Comparison of ENCODE assay signal across 31 cellular contexts in genomic region chr4:8578717-8579116, GRCh38. TPM values are rescaled to one million over a fixed set of nuclear protein-coding genes. Genes with fewer than 3 reads are reported as not detected.
"Had no signal": no experiment of that assay in that cellular context is flagged by ENCODE, and none has a peak within 500 bp of the region (broad histone marks: within the 10 kb centered on the region; RNA-seq: fewer than 3 reads in every experiment).

No MANE protein-coding gene starts in this region.

- H3K27ac ChIP-seq: coronary artery, esophagus squamous epithelium, neutrophil, parathyroid adenoma, prostate gland, right atrium auricular region, testis, tibial artery, upper lobe of left lung, uterus had no signal

- H3K36me3 Mint-ChIP-seq: memory B cell; mesothelial cell of epicardium; naive B cell; natural killer cell treated with Interleukin-12 subunit alpha and Interleukin-12 subunit beta and Interleukin-15 and Interleukin-18, amount 100 ng/mL, for 72 hours; stimulated activated effector memory CD8-positive, alpha-beta T cell treated with anti-CD3 and anti-CD28 coated beads, Interleukin-12 subunit alpha, Interleukin-12 subunit beta, amount 100 ng/mL, for 72 hours had no signal

- FAIRE-seq: keratinocyte had no signal

- H3K9ac ChIP-seq: parathyroid adenoma had no signal

- H3K4me1 Mint-ChIP-seq: memory B cell; naive B cell; neural crest cell; stimulated activated effector memory CD8-positive, alpha-beta T cell treated with anti-CD3 and anti-CD28 coated beads, Interleukin-12 subunit alpha, Interleukin-12 subunit beta, amount 100 ng/mL, for 72 hours had no signal

- H3K9me3 ChIP-seq: esophagus squamous epithelium, mucosa of descending colon, neutrophil, prostate gland, right atrium auricular region, testis, tibial artery, upper lobe of left lung, uterus had no signal

- H3K4me3 Mint-ChIP-seq: memory B cell; mesothelial cell of epicardium; naive B cell; natural killer cell treated with Interleukin-12 subunit alpha and Interleukin-12 subunit beta and Interleukin-15 and Interleukin-18, amount 100 ng/mL, for 72 hours; neural crest cell; stimulated activated effector memory CD8-positive, alpha-beta T cell treated with anti-CD3 and anti-CD28 coated beads, Interleukin-12 subunit alpha, Interleukin-12 subunit beta, amount 100 ng/mL, for 72 hours had no signal

- DNase-seq: dermis blood vessel endothelial cell; effector memory CD4-positive, alpha-beta T cell; erythroblast; esophagus squamous epithelium; foreskin melanocyte; mucosa of descending colon; naive B cell; stimulated activated CD4-positive, alpha-beta T cell treated with anti-CD3 and anti-CD28 coated beads, Interleukin-2, amount 100 ng/mL, for 24 hours; stimulated activated CD4-positive, alpha-beta T cell treated with anti-CD3 and anti-CD28 coated beads, Interleukin-4, amount 100 ng/mL, for 24 hours; stimulated activated naive CD4-positive, alpha-beta T cell treated with Interleukin-2 at 50 U/mL for 16 hours; substantia nigra; testis; upper lobe of left lung; uterus had no signal

- H3K4me3 ChIP-seq: coronary artery, esophagus squamous epithelium, lung, mucosa of descending colon, prostate gland, right atrium auricular region, smooth muscle cell, testis, tibial artery, upper lobe of left lung, uterus had no signal

- ATAC-seq: left lobe of liver; mucosa of descending colon; natural killer cell treated with Interleukin-12 subunit alpha and Interleukin-12 subunit beta and Interleukin-15 and Interleukin-18, amount 100 ng/mL, for 72 hours; sciatic nerve; stimulated activated effector memory CD8-positive, alpha-beta T cell treated with anti-CD3 and anti-CD28 coated beads, Interleukin-12 subunit alpha, Interleukin-12 subunit beta, amount 100 ng/mL, for 72 hours had no signal

- H3K4me2 ChIP-seq: smooth muscle cell had no signal

- H3K36me3 ChIP-seq: esophagus squamous epithelium, neutrophil, prostate gland, right atrium auricular region, tibial artery, upper lobe of left lung, uterus had no signal

- H3K4me1 ChIP-seq: parathyroid adenoma, prostate gland, testis, uterus had no signal

- H3K27me3 ChIP-seq: testis, uterus had no signal

- H2AFZ ChIP-seq: parathyroid adenoma had no signal

- H3K9me3 Mint-ChIP-seq: memory B cell; mesothelial cell of epicardium; natural killer cell treated with Interleukin-12 subunit alpha and Interleukin-12 subunit beta and Interleukin-15 and Interleukin-18, amount 100 ng/mL, for 72 hours; neural crest cell; stimulated activated effector memory CD8-positive, alpha-beta T cell treated with anti-CD3 and anti-CD28 coated beads, Interleukin-12 subunit alpha, Interleukin-12 subunit beta, amount 100 ng/mL, for 72 hours had no signal

- H3K79me2 ChIP-seq: parathyroid adenoma had no signal

- H3K27ac Mint-ChIP-seq: memory B cell; mesothelial cell of epicardium; naive B cell; natural killer cell treated with Interleukin-12 subunit alpha and Interleukin-12 subunit beta and Interleukin-15 and Interleukin-18, amount 100 ng/mL, for 72 hours; stimulated activated effector memory CD8-positive, alpha-beta T cell treated with anti-CD3 and anti-CD28 coated beads, Interleukin-12 subunit alpha, Interleukin-12 subunit beta, amount 100 ng/mL, for 72 hours had no signal

RNA-seq across cellular contexts. Expression of gene GPR78, which starts 1.5 kb away (rescaled TPM):
- total RNA-seq: dermis blood vessel endothelial cell; left lobe of liver; liver; natural killer cell treated with Interleukin-12 subunit alpha and Interleukin-12 subunit beta and Interleukin-15 and Interleukin-18, amount 100 ng/mL, for 72 hours; neural crest cell; right atrium auricular region; smooth muscle cell had no signal
- polyA plus RNA-seq: keratinocyte, liver had no signal

RNA-seq across cellular contexts. Expression of gene CPZ, which starts 13.8 kb away (rescaled TPM):
- total RNA-seq: dermis blood vessel endothelial cell; natural killer cell treated with Interleukin-12 subunit alpha and Interleukin-12 subunit beta and Interleukin-15 and Interleukin-18, amount 100 ng/mL, for 72 hours; neural crest cell had no signal
- polyA plus RNA-seq: keratinocyte had no signal
